12 cellular contexts compared by ENCODE assay signal in the genomic region with DNA sequence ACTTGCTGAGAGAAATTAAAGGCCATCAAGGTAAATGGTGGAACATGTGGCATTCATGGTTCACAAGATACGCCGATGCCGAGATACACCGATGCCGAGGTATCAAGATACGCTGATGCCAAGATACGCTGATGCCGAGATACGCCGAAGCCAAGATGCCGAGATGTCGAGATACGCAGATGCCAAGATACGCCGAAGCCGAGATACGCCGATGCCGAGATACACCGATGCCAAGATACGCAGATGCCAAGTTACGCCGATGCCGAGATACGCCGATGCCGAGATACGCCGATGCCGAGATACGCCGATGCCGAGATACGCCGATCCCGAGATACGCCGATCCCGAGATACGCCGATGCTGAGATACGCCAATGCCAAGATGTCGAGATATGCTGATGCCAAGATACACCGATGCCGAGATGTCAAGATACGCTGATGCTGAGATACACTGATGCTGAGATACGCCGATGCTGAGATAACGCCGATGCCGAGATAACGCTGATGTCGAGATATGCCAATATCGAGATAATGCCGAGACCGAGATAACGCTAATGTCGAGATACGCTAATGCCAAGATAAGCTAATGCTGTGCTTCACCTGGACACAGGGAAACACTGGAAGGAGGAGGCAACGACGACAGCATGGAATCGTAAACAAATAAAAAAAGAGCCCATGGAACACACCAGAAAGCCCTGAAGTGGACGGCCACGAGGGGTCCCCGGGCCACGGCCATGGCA.
DNase-seq lines count a peak whose midpoint lies in the region; ATAC-seq, FAIRE-seq and TF ChIP-seq lines count a peak whose summit lies in the region.
"Had no signal": no experiment of that assay in that cellular context is flagged by ENCODE, and none has a peak within 500 bp of the region (broad histone marks: within the 10 kb centered on the region; RNA-seq: fewer than 3 reads in every experiment).

No MANE protein-coding gene starts in this region.

- H3K27ac ChIP-seq in CD4-positive, CD25-positive, alpha-beta regulatory T cell (ENCODE audit: insufficient read depth, low read length, poor library complexity, severe bottlenecking) = no peak overlapping the region
- H3K27ac ChIP-seq in small intestine (ENCODE audit: low read depth in 1 of 2, low read length in 1 of 2) = no peak overlapping the region
- H3K27ac ChIP-seq: A549 had no signal

- WGBS in small intestine, 3 donors = 96 to 98% (median 97%) methylated on average over 66 of the region's 66 CpGs

- no peaks in the 10 kb centered on the region for H3K9me3 ChIP-seq in CD4-positive, CD25-positive, alpha-beta regulatory T cell (ENCODE audit: control insufficient read depth in 2 of 2, low read length in 2 of 2)
- no peaks in the 10 kb centered on the region for H3K9me3 ChIP-seq in small intestine (ENCODE audit: control insufficient read depth, low read depth)

- H3K27me3 ChIP-seq in CD4-positive, CD25-positive, alpha-beta regulatory T cell (ENCODE audit: control insufficient read depth, insufficient read depth, low read length) = no peaks in the 10 kb centered on the region
- H3K27me3 ChIP-seq in small intestine (ENCODE audit: control insufficient read depth in 2 of 2, insufficient read depth in 2 of 2, low read length in 2 of 2) = no peaks in the 10 kb centered on the region

- ATAC-seq in CD4-positive, CD25-positive, alpha-beta regulatory T cell (ENCODE audit: low read depth in 2 of 2) = no peak
- ATAC-seq: A549, GM23338 had no signal

- H3K27ac Mint-ChIP-seq in CD4-positive, CD25-positive, alpha-beta regulatory T cell = peak overlapping the region in 2 of 3 donors; percentile 23 to 36
- no peak overlapping the region for H3K27ac Mint-ChIP-seq in endothelial cell (ENCODE audit: unreplicated experiment)
- H3K27ac Mint-ChIP-seq: GM23338 had no signal

- peak; percentile 40 for FAIRE-seq in HTR-8/SVneo (lab: Jason Lieb, UNC)
- FAIRE-seq in small intestine (lab: Jason Lieb, UNC) = no peak
- FAIRE-seq: A549 had no signal

- no peaks in the 10 kb centered on the region for H3K27me3 Mint-ChIP-seq in CD4-positive, CD25-positive, alpha-beta regulatory T cell
- H3K27me3 Mint-ChIP-seq in endothelial cell (ENCODE audit: unreplicated experiment) = peaks cover 4% of the 10 kb centered on the region

- H3K9me3 Mint-ChIP-seq in CD4-positive, CD25-positive, alpha-beta regulatory T cell = peaks cover 0 to 10% (median 0%) of the 10 kb centered on the region in 7 donors
- H3K9me3 Mint-ChIP-seq in endothelial cell (ENCODE audit: unreplicated experiment) = no peaks in the 10 kb centered on the region

- H3K36me3 ChIP-seq in CD4-positive, CD25-positive, alpha-beta regulatory T cell (ENCODE audit: control insufficient read depth, insufficient read depth, low read length) = no peaks in the 10 kb centered on the region
- H3K36me3 ChIP-seq in small intestine (ENCODE audit: control insufficient read depth in 2 of 2, insufficient read depth in 2 of 2, low read length in 2 of 2) = no peaks in the 10 kb centered on the region

- TF ChIP-seq CTCF in endothelial cell (IDR thresholded peaks at IDR 0.05; ENCODE audit: unreplicated experiment) (no peak), foreskin fibroblast (IDR thresholded peaks at IDR 0.05; ENCODE audit: low read depth, low read length) (no peak)

- H3K4me3 ChIP-seq in CD4-positive, CD25-positive, alpha-beta regulatory T cell (ENCODE audit: low read depth, low read length) = no peak overlapping the region
- no peak overlapping the region for H3K4me3 ChIP-seq in foreskin fibroblast (ENCODE audit: low read depth in 1 of 2, low read length in 2 of 2)
- no peak overlapping the region for H3K4me3 ChIP-seq in small intestine (ENCODE audit: low read depth in 1 of 2, low read length in 2 of 2)
- H3K4me3 ChIP-seq: A549, GM23338 had no signal

- peaks cover 18% of the 10 kb centered on the region for H3K36me3 Mint-ChIP-seq in CD4-positive, CD25-positive, alpha-beta regulatory T cell
- H3K36me3 Mint-ChIP-seq in endothelial cell (ENCODE audit: low read depth, unreplicated experiment) = peaks cover 30% of the 10 kb centered on the region

- no peak overlapping the region for H3K4me3 Mint-ChIP-seq in CD4-positive, CD25-positive, alpha-beta regulatory T cell
- H3K4me3 Mint-ChIP-seq in endothelial cell (ENCODE audit: unreplicated experiment) = peak overlapping the region; percentile 59
- H3K4me3 Mint-ChIP-seq: GM23338 had no signal

- no peak for DNase-seq in CD4-positive, CD25-positive, alpha-beta regulatory T cell
- DNase-seq in HTR-8/SVneo (ENCODE audit: insufficient read length, low spot score) (no peak), endothelial cell (ENCODE audit: low spot score) (no peak), HuH-7.5 (ENCODE audit: low spot score) (no peak), foreskin fibroblast (no peak), small intestine (no peak)
- DNase-seq: DMS53, GF-D8, H7, KG1 had no signal

- peaks cover 6 to 23% (median 10%) of the 10 kb centered on the region in 4 donors for H3K4me1 Mint-ChIP-seq in CD4-positive, CD25-positive, alpha-beta regulatory T cell
- no peaks in the 10 kb centered on the region for H3K4me1 Mint-ChIP-seq in endothelial cell (ENCODE audit: unreplicated experiment)
- H3K4me1 Mint-ChIP-seq: GM23338 had no signal

- H3K4me1 ChIP-seq in CD4-positive, CD25-positive, alpha-beta regulatory T cell (ENCODE audit: control insufficient read depth, insufficient read depth, low read length, poor library complexity, severe bottlenecking) = peaks cover 5% of the 10 kb centered on the region
- H3K4me1 ChIP-seq in small intestine (ENCODE audit: control insufficient read depth in 2 of 2, insufficient read depth in 1 of 2, low read depth in 1 of 2, low read length in 1 of 2) = no peaks in the 10 kb centered on the region
